ENCODE assay signal across 1 cellular context in genomic region chr6:122653094-122653493, GRCh38.
TF ChIP-seq lines count a peak whose summit lies in the region.

No MANE protein-coding gene starts in this region.

TF ChIP-seq in HCT116, 20 proteins besides CTCF, POLR2A, EP300 and RAD21 (continued from another document):
- TF ChIP-seq CEBPB (IDR thresholded peaks at IDR 0.05; ENCODE audit: low read depth), result peak; percentile 36; the same call in 1 of the 2 replicates
- TF ChIP-seq EZH2phosphoT487 (IDR thresholded peaks at IDR 0.05; ENCODE audit: borderline replicate concordance), result no peak
- peak; percentile 86 for TF ChIP-seq JUND (IDR thresholded peaks at IDR 0.05)
- no peak for TF ChIP-seq TCF7L2 (IDR thresholded peaks at IDR 0.05; ENCODE audit: borderline replicate concordance, extremely low read depth, insufficient read depth, insufficient read length)
- TF ChIP-seq YY1 (IDR thresholded peaks at IDR 0.05; ENCODE audit: extremely low read depth, insufficient replicate concordance, low read depth, low read length), result peak; percentile 4
- peak; percentile 73 for TF ChIP-seq SP1 (IDR thresholded peaks at IDR 0.05; ENCODE audit: low read depth)
- no peak for TF ChIP-seq EGR1 (IDR thresholded peaks at IDR 0.05; ENCODE audit: low read depth)
- no peak for TF ChIP-seq EZH2 (IDR thresholded peaks at IDR 0.05)
- peak; percentile 75; the same call in 1 of the 2 replicates for TF ChIP-seq CBX3 (IDR thresholded peaks at IDR 0.05; ENCODE audit: low read depth)
- TF ChIP-seq MAX (IDR thresholded peaks at IDR 0.05), result no peak
